13 cellular contexts compared by ENCODE assay signal in the genomic region with DNA sequence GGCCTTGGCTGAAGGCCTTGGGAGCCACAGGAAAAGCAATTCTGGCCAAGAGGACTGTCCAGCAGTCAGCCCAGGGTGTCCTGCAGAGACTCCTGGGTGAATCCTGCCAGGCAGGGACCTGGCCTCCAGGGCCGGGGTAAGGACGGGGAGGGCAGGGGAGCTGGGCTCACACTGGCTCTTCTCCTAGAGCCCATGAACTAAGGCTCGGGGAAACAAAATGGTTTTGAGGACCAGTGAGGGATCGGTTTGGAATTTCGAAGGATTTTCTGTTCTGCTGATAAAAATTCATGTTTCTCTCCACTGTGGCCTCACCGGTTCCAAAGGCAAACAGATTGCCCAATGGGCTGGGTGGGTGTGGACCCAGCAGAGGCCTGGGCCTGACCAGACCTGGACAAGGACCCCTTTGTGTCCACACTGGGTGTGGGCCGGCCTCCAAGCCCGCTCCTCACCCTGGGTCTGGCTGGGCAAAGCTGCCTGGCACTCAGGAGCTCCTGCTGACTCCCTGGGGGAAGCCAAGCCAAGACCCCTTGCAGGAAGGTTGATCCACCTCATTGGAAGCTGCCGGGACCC. TPM values are rescaled to one million over a fixed set of nuclear protein-coding genes. Genes with fewer than 3 reads are reported as not detected.
DNase-seq lines count a peak whose midpoint lies in the region; FAIRE-seq and TF ChIP-seq lines count a peak whose summit lies in the region.
"Had no signal": no experiment of that assay in that cellular context is flagged by ENCODE, and none has a peak within 500 bp of the region (broad histone marks: within the 10 kb centered on the region; RNA-seq: fewer than 3 reads in every experiment).

No MANE protein-coding gene starts in this region.

- no peak for FAIRE-seq in frontal cortex (lab: Jason Lieb, UNC)

- DNase-seq in SK-MEL-5 (ENCODE audit: low read depth, low spot score) (peak; percentile 20), frontal cortex (ENCODE audit: low spot score in 2 of 2) (peak; percentile 62 to 70), midbrain (lab: John Stamatoyannopoulos, UW) (peak; percentile 76), T-helper 9 cell (no peak), coronary artery (ENCODE audit: low spot score) (no peak), NCI-H1930 (lab: John Stamatoyannopoulos, UW) (no peak), NCI-H1694 treated with DMSO at 0.1 percent for 48 hours (lab: John Stamatoyannopoulos, UW) (no peak)
- DNase-seq: activated CD4-positive, alpha-beta T cell treated with anti-CD3 and anti-CD28 coated beads, Interleukin-2, amount 50 U/mL, for 48 hours; CD4-positive, CD25-positive, alpha-beta regulatory T cell; NCI-H1694; NCI-H510A treated with DMSO at 0.1 percent for 48 hours; OCI-M1 had no signal

- H3K27ac ChIP-seq in coronary artery: peak overlapping the region in 1 of 2 donors; percentile 64

- no peak overlapping the region for H3K4me3 ChIP-seq in coronary artery
- H3K4me3 ChIP-seq: adrenal gland had no signal

- in situ Hi-C loops in SK-MEL-5 (cut with HindIII; ENCODE audit: low pct_unique_long_range_greater_than_20kb, low sequenced_read_pairs): no loop called here

- no peak for TF ChIP-seq CTCF in coronary artery (IDR thresholded peaks at IDR 0.05)

RNA-seq across cellular contexts. Expression of a gene that starts 27.3 kb away (rescaled TPM):
- total RNA-seq in SK-MEL-5 (2014; rRNA removed; shearing (Covaris generic)): not detected in 2 replicates
- polyA plus RNA-seq in SK-MEL-5 (2015; cell fraction: cytosol; rRNA removed): 0.19 and 0.24 TPM in 2 replicates
- polyA plus RNA-seq in SK-MEL-5 (2015; cell fraction: nucleus; rRNA removed): not detected in 2 replicates
- total RNA-seq in frontal cortex: 19.6 TPM
- total RNA-seq: CD4-positive, CD25-positive, alpha-beta regulatory T cell had no signal
- polyA plus RNA-seq: CD4-positive, CD25-positive, alpha-beta regulatory T cell had no signal

Comparison
In these comparisons a context has a peak if more than half of its experiments do, and no peak if none do; other contexts are left out.
1. DNase-seq: peak in SK-MEL-5 (single experiment), frontal cortex (2 of 2) and midbrain (single experiment); none in T-helper 9 cell (single experiment), coronary artery (single experiment), NCI-H1930 (0 of 2) and NCI-H1694 treated with DMSO at 0.1 percent for 48 hours (single experiment).
2. RNA of a gene that starts 27.3 kb away (total RNA-seq): 19.6 TPM in frontal cortex (single experiment); not detected in SK-MEL-5; every median in the first group is over 10 times any median in the second.